28 cellular contexts compared by ENCODE assay signal in genomic region chr4:108199881-108200280, GRCh38.
"Had no signal": no experiment of that assay in that cellular context is flagged by ENCODE, and none has a peak within 500 bp of the region (broad histone marks: within the 10 kb centered on the region; RNA-seq: fewer than 3 reads in every experiment).

No MANE protein-coding gene starts in this region.

- H3K9me3 ChIP-seq: neutrophil, ovary, psoas muscle, stomach, thoracic aorta, thyroid gland, tibial nerve, upper lobe of left lung, vagina had no signal

- H3K4me3 ChIP-seq: ovary, psoas muscle, stomach, thoracic aorta, thyroid gland, tibial nerve, upper lobe of left lung, vagina had no signal

- H3K4me1 ChIP-seq: parathyroid adenoma, psoas muscle, stomach, thyroid gland, tibial nerve, upper lobe of left lung, vagina had no signal

- H3K79me2 ChIP-seq: parathyroid adenoma had no signal

- DNase-seq: naive B cell; naive thymus-derived CD8-positive, alpha-beta T cell; nephron progenitor cell; nucleus accumbens; ovary; posterior cingulate gyrus; psoas muscle; right cardiac atrium; small intestine; stimulated activated CD4-positive, alpha-beta T cell treated with anti-CD3 and anti-CD28 coated beads, Interleukin-15, amount 100 ng/mL, for 24 hours; stimulated activated CD4-positive, alpha-beta T cell treated with anti-CD3 and anti-CD28 coated beads, Interleukin-2, amount 100 ng/mL, for 24 hours; stimulated activated CD4-positive, alpha-beta T cell treated with anti-CD3 and anti-CD28 coated beads, Interleukin-2, amount 100 ng/mL, for 48 hours; stimulated activated CD4-positive, alpha-beta T cell treated with anti-CD3 and anti-CD28 coated beads, Interleukin-4, amount 100 ng/mL, for 24 hours; stimulated activated naive B cell treated with anti-CD40 and anti-IgM and Interleukin-4, amounts not matched to agents 10 μg/mL and 1 μg/mL and 100 μg/mL, for 72 hours; stimulated activated naive CD4-positive, alpha-beta T cell treated with Interleukin-2 at 50 U/mL for 16 hours; stomach; thyroid gland; trophoblast cell; upper lobe of left lung had no signal

- H2AFZ ChIP-seq: parathyroid adenoma had no signal

- H3K27ac ChIP-seq: neutrophil, ovary, parathyroid adenoma, psoas muscle, stomach, thoracic aorta, thyroid gland, tibial nerve, upper lobe of left lung, vagina had no signal

- H3K36me3 ChIP-seq: neutrophil, ovary, stomach, thoracic aorta, thyroid gland, tibial nerve, upper lobe of left lung, vagina had no signal

- H3K9ac ChIP-seq: parathyroid adenoma had no signal

- H3K27me3 ChIP-seq: neutrophil, ovary, thyroid gland, tibial nerve, upper lobe of left lung, vagina had no signal

- FAIRE-seq: small intestine, urothelium cell line had no signal

- ATAC-seq: naive thymus-derived CD8-positive, alpha-beta T cell; natural killer cell treated with Interleukin-12 subunit alpha and Interleukin-12 subunit beta and Interleukin-15 and Interleukin-18, amount 100 ng/mL, for 72 hours; psoas muscle; right cardiac atrium; sciatic nerve; stimulated activated effector memory CD8-positive, alpha-beta T cell treated with anti-CD3 and anti-CD28 coated beads, Interleukin-12 subunit alpha, Interleukin-12 subunit beta, amount 100 ng/mL, for 72 hours; stimulated activated naive B cell treated with anti-CD40 and anti-IgM and Interleukin-4, amounts not matched to agents 10 μg/mL and 1 μg/mL and 100 μg/mL, for 72 hours had no signal
